22 cellular contexts compared by ENCODE assay signal in the genomic region with DNA sequence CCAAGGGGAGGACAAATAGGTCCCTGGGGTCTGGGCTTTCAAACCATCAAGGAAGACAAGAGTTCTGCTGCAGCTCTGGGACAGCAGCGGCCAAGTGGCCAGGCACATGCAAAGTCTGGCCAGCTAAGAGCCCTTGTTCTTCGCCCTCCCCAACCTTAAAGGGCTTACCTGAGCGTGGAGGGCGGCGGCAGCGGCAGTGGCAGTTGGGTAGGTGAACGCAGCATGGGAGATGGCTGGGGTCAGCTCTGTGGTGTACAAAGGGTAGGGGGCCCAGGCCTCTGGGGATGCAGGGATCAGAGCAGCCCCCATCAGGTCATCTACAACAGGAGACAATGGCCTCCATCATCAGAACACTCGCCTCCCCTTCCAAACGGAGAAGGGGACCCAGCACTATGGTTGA. TPM values are rescaled to one million over a fixed set of nuclear protein-coding genes. Genes with fewer than 3 reads are reported as not detected.
A peak's percentile ranks its signal among the peaks of the same experiment; 100 is the strongest.
DNase-seq lines count a peak whose midpoint lies in the region; ATAC-seq and TF ChIP-seq lines count a peak whose summit lies in the region.
"Had no signal": no experiment of that assay in that cellular context is flagged by ENCODE, and none has a peak within 500 bp of the region (broad histone marks: within the 10 kb centered on the region; RNA-seq: fewer than 3 reads in every experiment).

No MANE protein-coding gene starts in this region.

- dilution Hi-C loops in IMR-90 (cut with HindIII; ENCODE audit: low sequenced_read_pairs, unreplicated experiment), result no loop called here

- no peak overlapping the region for H3K9ac ChIP-seq in BLaER1 treated with 17β-estradiol and CSF1 and Interleukin-3, amounts not matched to agents 10 nM and 100 nM
- H3K9ac ChIP-seq in IMR-90 (ENCODE audit: low read depth, low read length) (no peak overlapping the region), stomach smooth muscle (ENCODE audit: low read length in 2 of 2) (peak overlapping the region; percentile 21 to 41)
- H3K9ac ChIP-seq: GM23248 had no signal

- H4K8ac ChIP-seq in IMR-90 (ENCODE audit: low read depth in 2 of 2, low read length in 2 of 2), result no peak overlapping the region

- no peak overlapping the region for H2BK120ac ChIP-seq in IMR-90 (ENCODE audit: low read depth, low read length)

- H3K23ac ChIP-seq in IMR-90 (ENCODE audit: low read depth, low read length), result no peak overlapping the region

- no TSS peak for BruUV-seq in IMR-90 (replicated peaks; lab: Mats Ljungman, UMichigan)

- TF ChIP-seq CTCF in IMR-90 (conservative IDR thresholded peaks at IDR 0.05; ENCODE audit: low read depth, low read length), result no peak
- TF ChIP-seq CTCF in nephron progenitor cell (IDR thresholded peaks at IDR 0.05), result no peak

- H3K27ac ChIP-seq in BLaER1 treated with 17β-estradiol and CSF1 and Interleukin-3, amounts not matched to agents 10 nM and 100 nM, result no peak overlapping the region
- H3K27ac ChIP-seq in IMR-90 (ENCODE audit: insufficient read depth, low read length) (no peak overlapping the region), stomach smooth muscle (ENCODE audit: low read length) (peak overlapping the region; percentile 92)
- H3K27ac ChIP-seq: GM23248, SJSA1 had no signal

- H3K14ac ChIP-seq in IMR-90 (replicated peaks; ENCODE audit: low read depth, low read length), result no peak overlapping the region

- peak overlapping the region in 8 of 11 experiments; percentile 67 to 90 (median 82); a peak in 17 of 22 replicates for H3K4me2 ChIP-seq in BLaER1 treated with 17β-estradiol and CSF1 and Interleukin-3, amounts not matched to agents 10 nM and 100 nM
- no peak overlapping the region for H3K4me2 ChIP-seq in IMR-90 (ENCODE audit: low read depth, low read length)

- in situ Hi-C loops in IMR-90 (cut with MboI; ENCODE audit: low sequenced_read_pairs), result no loop called here

- no peak overlapping the region for H2BK5ac ChIP-seq in IMR-90 (ENCODE audit: low read depth, low read length, poor library complexity, severe bottlenecking)

- H3K18ac ChIP-seq in IMR-90 (ENCODE audit: low read depth, low read length), result no peak overlapping the region

- no peaks in the 10 kb centered on the region for H3K79me1 ChIP-seq in IMR-90 (ENCODE audit: low read depth in 1 of 2, low read length in 2 of 2)

- no peak overlapping the region for H2AK9ac ChIP-seq in IMR-90 (replicated peaks; ENCODE audit: low read depth, low read length, poor library complexity)

- no peak overlapping the region for H4K91ac ChIP-seq in IMR-90 (ENCODE audit: insufficient read depth, low read depth, low read length)

- ATAC-seq in IMR-90 (ENCODE audit: low read depth), result no peak
- no peak for ATAC-seq in GM18498 (IDR thresholded peaks at IDR 0.05; ENCODE audit: unreplicated experiment)
- ATAC-seq: GM12878, HCT116 had no signal

- peaks cover 18 to 85% (median 56%) of the 10 kb centered on the region in 10 experiments for H3K4me1 ChIP-seq in BLaER1 treated with 17β-estradiol and CSF1 and Interleukin-3, amounts not matched to agents 10 nM and 100 nM
- H3K4me1 ChIP-seq in IMR-90 (ENCODE audit: control insufficient read depth, insufficient read depth, low read length) (peaks cover 11% of the 10 kb centered on the region), stomach smooth muscle (ENCODE audit: control insufficient read depth, insufficient read depth, low read length) (peaks cover 79% of the 10 kb centered on the region)
- H3K4me1 ChIP-seq: Caco-2, Peyer's patch, SJSA1 had no signal

- no peak overlapping the region for H3K56ac ChIP-seq in IMR-90 (ENCODE audit: extremely low read depth, insufficient read depth, low read length)

- no peak for TF ChIP-seq POLR2A in IMR-90 (IDR thresholded peaks at IDR 0.05; ENCODE audit: low read depth, low read length)

- no peak overlapping the region for H2BK15ac ChIP-seq in IMR-90 (ENCODE audit: low read depth, low read length)

- H2BK20ac ChIP-seq in IMR-90 (ENCODE audit: low read depth, low read length), result no peak overlapping the region

- H3K27ac Mint-ChIP-seq in nephron progenitor cell, result peak overlapping the region; percentile 19
- H3K27ac Mint-ChIP-seq: CD4-positive, alpha-beta memory T cell had no signal

- no peak overlapping the region for H4K5ac ChIP-seq in IMR-90 (ENCODE audit: low read depth, low read length)

- H3K9me3 ChIP-seq in BLaER1 treated with 17β-estradiol and CSF1 and Interleukin-3, amounts not matched to agents 10 nM and 100 nM (replicated peaks in 1 of 11), result no peaks in the 10 kb centered on the region
- no peaks in the 10 kb centered on the region for H3K9me3 ChIP-seq in IMR-90 (ENCODE audit: control insufficient read depth, insufficient read depth, low read length)
- H3K9me3 ChIP-seq in stomach smooth muscle (ENCODE audit: control insufficient read depth in 2 of 2, low read length in 2 of 2), result no peaks in the 10 kb centered on the region
- H3K9me3 ChIP-seq: Caco-2, Peyer's patch, SJSA1 had no signal

- intact Hi-C loops in IMR-90 (cut with micrococcal nuclease), result no loop called here

- no peak for DNase-seq in IMR-90
- no peak for DNase-seq in nephron progenitor cell
- DNase-seq in stimulated activated CD4-positive, alpha-beta T cell treated with anti-CD3 and anti-CD28 coated beads, Interleukin-4, amount 100 ng/mL, for 1 hour, result no peak
- no peak for DNase-seq in UCSD-AML1 (lab: John Stamatoyannopoulos, UW; ENCODE audit: unreplicated experiment)
- no peak for DNase-seq in activated CD4-positive, alpha-beta T cell treated with anti-CD3 and anti-CD28 coated beads for 4 hours
- DNase-seq: Caco-2; CD4-positive, alpha-beta memory T cell; DND-41; GM23248; KG1; NCI-H1092 treated with DMSO at 0.1 percent for 48 hours; NCI-H2081 treated with DMSO at 0.1 percent for 48 hours; NCI-H446; NCI-H526; Peyer's patch had no signal

- no peak overlapping the region for H2AK5ac ChIP-seq in IMR-90 (ENCODE audit: low read depth, low read length)

- H2AFZ ChIP-seq in IMR-90 (replicated peaks; ENCODE audit: low read length, poor library complexity), result peak overlapping the region; percentile 27
- H2AFZ ChIP-seq: GM23248 had no signal

- H3K9me3 Mint-ChIP-seq in nephron progenitor cell, result no peaks in the 10 kb centered on the region

- H3K4me3 ChIP-seq in BLaER1 treated with 17β-estradiol and CSF1 and Interleukin-3, amounts not matched to agents 10 nM and 100 nM, result no peak overlapping the region
- H3K4me3 ChIP-seq in IMR-90 (ENCODE audit: insufficient read depth, low read depth, low read length), result no peak overlapping the region
- peak overlapping the region in 1 of 2 donors; percentile 1 for H3K4me3 ChIP-seq in stomach smooth muscle (ENCODE audit: low read length in 2 of 2)
- H3K4me3 ChIP-seq: GM12878, GM23248, Peyer's patch, SJSA1 had no signal

- CTCF ChIA-PET in IMR-90 (lab: Yijun Ruan, JAX), result interaction anchor here (0.6 to 1.1 kb wide), 2 partner anchors 31 to 313 kb away, joined by 4 read pairs; no protein-coding TSS in a partner anchor

- POLR2A ChIA-PET in IMR-90 (lab: Charles Lee; ENCODE audit: unreplicated experiment), result no interaction called here

- H4K20me1 ChIP-seq in BLaER1 treated with 17β-estradiol and CSF1 and Interleukin-3, amounts not matched to agents 10 nM and 100 nM, result no peaks in the 10 kb centered on the region
- H4K20me1 ChIP-seq in IMR-90 (ENCODE audit: insufficient read depth, low read length), result peaks cover 5% of the 10 kb centered on the region; the same call in 1 of the 2 replicates

- H3K4ac ChIP-seq in IMR-90 (ENCODE audit: low read depth, low read length), result no peak overlapping the region

- peaks cover 6% of the 10 kb centered on the region for H3K27me3 Mint-ChIP-seq in nephron progenitor cell (ENCODE audit: low read depth, poor library complexity)

- H3K4me3 Mint-ChIP-seq in nephron progenitor cell, result no peak overlapping the region
- H3K4me3 Mint-ChIP-seq: CD4-positive, alpha-beta memory T cell had no signal

- no peak for TF ChIP-seq RAD21 in IMR-90 (IDR thresholded peaks at IDR 0.05; ENCODE audit: low read length)

- H3K36me3 Mint-ChIP-seq in nephron progenitor cell (ENCODE audit: low read depth), result peaks cover 14% of the 10 kb centered on the region
- H3K36me3 Mint-ChIP-seq: CD4-positive, alpha-beta memory T cell had no signal

- peaks cover 12% of the 10 kb centered on the region; the same call in 1 of the 2 replicates for H3K9me1 ChIP-seq in IMR-90 (ENCODE audit: insufficient read depth, low read length)

- H3K4me1 Mint-ChIP-seq in nephron progenitor cell, result peaks cover 71% of the 10 kb centered on the region
- H3K4me1 Mint-ChIP-seq: CD4-positive, alpha-beta memory T cell had no signal

- H3K36me3 ChIP-seq in BLaER1 treated with 17β-estradiol and CSF1 and Interleukin-3, amounts not matched to agents 10 nM and 100 nM, result no peaks in the 10 kb centered on the region
- no peaks in the 10 kb centered on the region for H3K36me3 ChIP-seq in IMR-90 (ENCODE audit: control insufficient read depth, insufficient read depth, low read length)
- peaks cover 6 to 10% of the 10 kb centered on the region in 2 donors for H3K36me3 ChIP-seq in stomach smooth muscle (ENCODE audit: control insufficient read depth in 2 of 2, insufficient read depth in 2 of 2, low read length in 2 of 2)
- H3K36me3 ChIP-seq: Peyer's patch, SJSA1 had no signal

- H3K27me3 ChIP-seq in BLaER1 treated with 17β-estradiol and CSF1 and Interleukin-3, amounts not matched to agents 10 nM and 100 nM, result peaks cover 0 to 12% (median 0%) of the 10 kb centered on the region in 11 experiments; a peak in 3 of 22 replicates
- H3K27me3 ChIP-seq in IMR-90 (ENCODE audit: control insufficient read depth, insufficient read depth, low read length) (0 out of 2 replicates have a peak, but pooled peaks cover 2% of the 10 kb centered on the region), stomach smooth muscle (ENCODE audit: control insufficient read depth in 1 of 2, insufficient read depth in 2 of 2, low read length in 2 of 2) (no peaks in the 10 kb centered on the region)
- H3K27me3 ChIP-seq: Peyer's patch, SJSA1 had no signal

- no CpG with 5 or more reads among the region's 9 CpGs for WGBS in IMR-90 (ENCODE audit: extremely low coverage in 2 of 2, insufficient read length in 1 of 2), 2 experiments

TF ChIP-seq in IMR-90, 13 proteins besides CTCF, POLR2A, EP300 and RAD21 (continues in another document):
- TF ChIP-seq MXI1 (IDR thresholded peaks at IDR 0.05; ENCODE audit: borderline replicate concordance, low read depth, low read length), result no peak
- no peak for TF ChIP-seq RCOR1 (IDR thresholded peaks at IDR 0.05; ENCODE audit: insufficient replicate concordance, low read length)
- TF ChIP-seq SMC3 (IDR thresholded peaks at IDR 0.05; ENCODE audit: low read depth, low read length), result no peak
- TF ChIP-seq BHLHE40 (IDR thresholded peaks at IDR 0.05; ENCODE audit: low read depth, low read length), result no peak
- no peak for TF ChIP-seq FOS (IDR thresholded peaks at IDR 0.05; ENCODE audit: low read depth, low read length)
- TF ChIP-seq NFE2L2 (IDR thresholded peaks at IDR 0.05; ENCODE audit: low read depth, low read length), result no peak
- TF ChIP-seq RFX5 (IDR thresholded peaks at IDR 0.05; ENCODE audit: low read depth, low read length), result no peak
- no peak for TF ChIP-seq MAZ (IDR thresholded peaks at IDR 0.05; ENCODE audit: borderline replicate concordance, low read depth, low read length)

RNA-seq across cellular contexts. Expression of gene RBPMS2, which starts 27.1 kb away (rescaled TPM):
- total RNA-seq in IMR-90 (2012; rRNA removed), result under 0.01 TPM in 1 of 2 replicates, not detected in the other
- polyA plus RNA-seq in IMR-90 (2012; rRNA removed), result 2.3 and 2.8 TPM in 2 replicates
- polyA plus RNA-seq in IMR-90 (2012; cell fraction: cytosol; rRNA removed), result 2.2 and 2.9 TPM in 2 replicates
- polyA plus RNA-seq in IMR-90 (2012; cell fraction: nucleus; rRNA removed; ENCODE audit: low replicate concordance), result 2.0 and 2.3 TPM in 2 replicates
- total RNA-seq: CD4-positive, alpha-beta memory T cell; GM23248; OCI-LY7 had no signal
- polyA plus RNA-seq: CD4-positive, alpha-beta memory T cell had no signal

Comparison
In these comparisons a context has a peak if more than half of its experiments do, and no peak if none do; other contexts are left out.
1. H3K9ac ChIP-seq: peak in stomach smooth muscle (2 of 2); none in BLaER1 treated with 17β-estradiol and CSF1 and Interleukin-3, amounts not matched to agents 10 nM and 100 nM (0 of 11) and IMR-90 (single experiment).